ENCODE assay signal across 8 cellular contexts in the genomic region with DNA sequence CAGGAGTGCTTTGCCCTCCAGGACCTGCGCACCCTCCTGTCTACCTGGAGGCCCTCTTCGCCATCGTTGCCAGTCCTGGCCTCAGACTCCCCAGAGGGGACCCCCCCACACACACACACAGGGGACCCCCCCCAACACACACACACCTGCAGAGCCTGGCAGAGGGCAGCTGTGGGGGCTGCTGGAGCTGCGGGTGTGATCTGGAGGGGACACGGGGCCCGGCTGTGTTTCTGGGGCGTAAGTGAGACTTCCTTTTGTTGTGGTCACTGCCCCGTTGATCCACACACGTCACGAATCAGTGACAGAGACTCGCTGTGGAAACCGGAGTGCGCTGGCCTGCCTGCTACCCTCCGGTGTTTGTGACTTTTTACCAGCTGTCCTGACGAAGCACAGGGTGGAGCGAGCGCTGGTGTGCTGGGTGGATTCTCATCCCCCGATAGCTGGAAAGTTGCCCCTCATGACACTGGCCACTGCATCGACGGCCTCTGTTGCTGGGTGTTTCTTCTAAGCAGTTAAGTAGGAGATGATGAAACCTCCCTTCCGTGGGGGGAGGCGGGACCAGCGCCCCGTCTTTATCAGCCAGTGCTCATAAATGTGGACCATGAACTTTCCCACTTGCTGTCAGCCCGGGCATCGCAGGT. TPM values are rescaled to one million over a fixed set of nuclear protein-coding genes. Genes with fewer than 3 reads are reported as not detected.
DNase-seq lines count a peak whose midpoint lies in the region; ATAC-seq and TF ChIP-seq lines count a peak whose summit lies in the region.

No MANE protein-coding gene starts in this region.

- CTCF ChIA-PET in activated CD8-positive, alpha-beta T cell treated with anti-CD3 and anti-CD28 coated beads for 36 hours (lab: Charles Lee) = no interaction called here

- H3K4me3 Mint-ChIP-seq in activated CD8-positive, alpha-beta T cell treated with anti-CD3 and anti-CD28 coated beads for 36 hours = peak overlapping the region; percentile 66

- peaks cover 8% of the 10 kb centered on the region for H3K27me3 Mint-ChIP-seq in activated CD8-positive, alpha-beta T cell treated with anti-CD3 and anti-CD28 coated beads for 36 hours

- peaks cover 27% of the 10 kb centered on the region for H3K4me1 ChIP-seq in ES-I3 (ENCODE audit: insufficient read depth, low read length)
- H3K4me1 ChIP-seq in left ventricle myocardium inferior = peaks cover 77% of the 10 kb centered on the region

- H3K4me3 ChIP-seq in left ventricle myocardium inferior (peak overlapping the region; percentile 88), skeletal muscle cell (ENCODE audit: low read depth, low read length) (peak overlapping the region; percentile 57)

- intact Hi-C loops in activated CD8-positive, alpha-beta T cell treated with anti-CD3 and anti-CD28 coated beads for 36 hours (cut with micrococcal nuclease) = no loop called here
- intact Hi-C loops in left ventricle myocardium inferior (cut with micrococcal nuclease) = no loop called here

- POLR2A ChIA-PET in activated CD8-positive, alpha-beta T cell treated with anti-CD3 and anti-CD28 coated beads for 36 hours (lab: Charles Lee) = interaction anchor here (1.0 kb wide), 1 partner anchor 118 kb away, joined by 3 read pairs; no protein-coding TSS in a partner anchor

- H3K36me3 Mint-ChIP-seq in activated CD8-positive, alpha-beta T cell treated with anti-CD3 and anti-CD28 coated beads for 36 hours (ENCODE audit: low read depth) = peaks cover 9% of the 10 kb centered on the region

- TF ChIP-seq CTCF in activated CD8-positive, alpha-beta T cell treated with anti-CD3 and anti-CD28 coated beads for 36 hours (IDR thresholded peaks at IDR 0.05) = no peak
- no peak for TF ChIP-seq CTCF in left ventricle myocardium inferior (IDR thresholded peaks at IDR 0.05; ENCODE audit: borderline replicate concordance)

- peak overlapping the region; percentile 86 for H3K27ac ChIP-seq in left ventricle myocardium inferior (replicated peaks)

- peaks cover 5% of the 10 kb centered on the region for H3K27me3 ChIP-seq in left ventricle myocardium inferior (ENCODE audit: low read depth)

- H3K9me3 ChIP-seq in ES-I3 (ENCODE audit: control insufficient read depth, insufficient read depth, low read length) (no peaks in the 10 kb centered on the region), left ventricle myocardium inferior (replicated peaks) (no peaks in the 10 kb centered on the region)

- H3K9ac ChIP-seq in ES-I3 (ENCODE audit: low read depth, low read length) = peak overlapping the region; percentile 62; the same call in 1 of the 2 replicates

- H3K27ac Mint-ChIP-seq in activated CD8-positive, alpha-beta T cell treated with anti-CD3 and anti-CD28 coated beads for 36 hours = no peak overlapping the region

- H3K4me1 Mint-ChIP-seq in activated CD8-positive, alpha-beta T cell treated with anti-CD3 and anti-CD28 coated beads for 36 hours (ENCODE audit: low read depth) = peaks cover 37% of the 10 kb centered on the region

- ATAC-seq in activated CD8-positive, alpha-beta T cell treated with anti-CD3 and anti-CD28 coated beads for 36 hours = no peak
- ATAC-seq in esophagus mucosa (no peak), HG03095 (IDR thresholded peaks at IDR 0.05; ENCODE audit: unreplicated experiment) (no peak)

- H3K36me3 ChIP-seq in ES-I3 (ENCODE audit: insufficient read depth, low read length) = peaks cover 9% of the 10 kb centered on the region; the same call in 1 of the 2 replicates
- peaks cover 13% of the 10 kb centered on the region for H3K36me3 ChIP-seq in left ventricle myocardium inferior

- H3K9me3 Mint-ChIP-seq in activated CD8-positive, alpha-beta T cell treated with anti-CD3 and anti-CD28 coated beads for 36 hours = no peaks in the 10 kb centered on the region

- DNase-seq in activated CD8-positive, alpha-beta T cell treated with anti-CD3 and anti-CD28 coated beads for 36 hours = peak; percentile 47
- DNase-seq in left ventricle myocardium inferior (no peak), skeletal muscle cell (ENCODE audit: low read depth) (no peak), superior temporal gyrus (ENCODE audit: extremely low spot score) (no peak), NCI-H748 (lab: John Stamatoyannopoulos, UW; ENCODE audit: unreplicated experiment) (no peak)

RNA-seq across cellular contexts. Expression of gene METRNL, which starts 2.3 kb away (rescaled TPM):
- total RNA-seq in activated CD8-positive, alpha-beta T cell treated with anti-CD3 and anti-CD28 coated beads for 36 hours = 10 to 100 TPM; 23.3 to 24.1 TPM
- total RNA-seq in left ventricle myocardium inferior (75.2 TPM), esophagus mucosa (152 TPM)
